Comparison of ENCODE assay signal across 24 cellular contexts in genomic region chr15:98506711-98507110, GRCh38.
"Had no signal": no experiment of that assay in that cellular context is flagged by ENCODE, and none has a peak within 500 bp of the region (broad histone marks: within the 10 kb centered on the region; RNA-seq: fewer than 3 reads in every experiment).

No MANE protein-coding gene starts in this region.

- H3K4me1 Mint-ChIP-seq: activated naive CD8-positive, alpha-beta T cell treated with anti-CD3 and anti-CD28 coated beads, Interleukin-2, amount 10 ng/mL, durations not matched to agents 7 days and 5 days; immature natural killer cell; stimulated activated memory B cell treated with anti-CD40 and anti-IgM and Interleukin-4, amounts not matched to agents 10 μg/mL and 1 μg/mL and 100 μg/mL, for 72 hours; T-cell had no signal

- H3K36me3 Mint-ChIP-seq: activated naive CD8-positive, alpha-beta T cell treated with anti-CD3 and anti-CD28 coated beads, Interleukin-2, amount 10 ng/mL, durations not matched to agents 7 days and 5 days; immature natural killer cell; stimulated activated memory B cell treated with anti-CD40 and anti-IgM and Interleukin-4, amounts not matched to agents 10 μg/mL and 1 μg/mL and 100 μg/mL, for 72 hours; T-cell had no signal

- ATAC-seq: activated T-cell treated with anti-CD3 and anti-CD28 coated beads, Interleukin-2, amount 50 U/mL, for 4 hours; T-cell had no signal

- H3K27ac ChIP-seq: left ventricle myocardium inferior, SK-N-MC, stomach, VCaP had no signal

- DNase-seq: activated CD4-positive, alpha-beta T cell treated with anti-CD3 and anti-CD28 coated beads, Interleukin-2, amount 50 U/mL, for 1 hour; activated CD4-positive, CD25-positive, alpha-beta regulatory T cell treated with anti-CD3 and anti-CD28 coated beads, Interleukin-2, amount 50 U/mL, for 72 hours; activated CD8-positive, alpha-beta memory T cell treated with anti-CD3 and anti-CD28 coated beads, Interleukin-2, amount 50 U/mL, for 4 hours; activated naive CD4-positive, alpha-beta T cell treated with Interleukin-2 at 50 U/mL for 16 hours; activated naive CD8-positive, alpha-beta T cell treated with anti-CD3 and anti-CD28 coated beads, Interleukin-2, amount 10 ng/mL, durations not matched to agents 7 days and 5 days; activated T-cell treated with anti-CD3 and anti-CD28 coated beads, Interleukin-2, amount 50 U/mL, for 4 hours; amniotic stem cell; cortex of kidney; endodermal cell; foreskin fibroblast; immature natural killer cell; left ventricle myocardium inferior; sigmoid colon; stimulated activated CD4-positive, alpha-beta T cell treated with anti-CD3 and anti-CD28 coated beads, Interleukin-15, amount 100 ng/mL, for 24 hours; stomach; T-cell; upper lobe of left lung had no signal

- H3K4me3 ChIP-seq: left ventricle myocardium inferior, sigmoid colon, SK-N-MC, smooth muscle cell, stomach, suprapubic skin, upper lobe of left lung had no signal

- H3K27me3 ChIP-seq: sigmoid colon, upper lobe of left lung had no signal

- H3K36me3 ChIP-seq: left ventricle myocardium inferior, sigmoid colon, stomach, suprapubic skin, upper lobe of left lung had no signal

- H3K4me3 Mint-ChIP-seq: activated naive CD8-positive, alpha-beta T cell treated with anti-CD3 and anti-CD28 coated beads, Interleukin-2, amount 10 ng/mL, durations not matched to agents 7 days and 5 days; activated T-cell treated with anti-CD3 and anti-CD28 coated beads, Interleukin-2, amount 50 U/mL, for 4 hours; endodermal cell; immature natural killer cell; nephron; stimulated activated memory B cell treated with anti-CD40 and anti-IgM and Interleukin-4, amounts not matched to agents 10 μg/mL and 1 μg/mL and 100 μg/mL, for 72 hours; T-cell; T-helper 2 cell treated with Interferon-gamma antibody and Interleukin-4, amounts not matched to agents 5 μg/mL and 100 μg/mL, for 36 hours had no signal

- H3K4me1 ChIP-seq: left ventricle myocardium inferior had no signal

- H3K27ac Mint-ChIP-seq: activated naive CD8-positive, alpha-beta T cell treated with anti-CD3 and anti-CD28 coated beads, Interleukin-2, amount 10 ng/mL, durations not matched to agents 7 days and 5 days; endodermal cell; immature natural killer cell; nephron; stimulated activated memory B cell treated with anti-CD40 and anti-IgM and Interleukin-4, amounts not matched to agents 10 μg/mL and 1 μg/mL and 100 μg/mL, for 72 hours; T-cell; T-helper 2 cell treated with Interferon-gamma antibody and Interleukin-4, amounts not matched to agents 5 μg/mL and 100 μg/mL, for 36 hours had no signal

- H3K9me3 ChIP-seq: left ventricle myocardium inferior, sigmoid colon, stomach, suprapubic skin, upper lobe of left lung had no signal

- H3K9me3 Mint-ChIP-seq: activated naive CD8-positive, alpha-beta T cell treated with anti-CD3 and anti-CD28 coated beads, Interleukin-2, amount 10 ng/mL, durations not matched to agents 7 days and 5 days; activated T-cell treated with anti-CD3 and anti-CD28 coated beads, Interleukin-2, amount 50 U/mL, for 4 hours; immature natural killer cell; nephron; stimulated activated memory B cell treated with anti-CD40 and anti-IgM and Interleukin-4, amounts not matched to agents 10 μg/mL and 1 μg/mL and 100 μg/mL, for 72 hours; T-cell; T-helper 2 cell treated with Interferon-gamma antibody and Interleukin-4, amounts not matched to agents 5 μg/mL and 100 μg/mL, for 36 hours had no signal
